2 cellular contexts compared by ENCODE assay signal in genomic region chr16:31224092-31224955, GRCh38.
TF ChIP-seq lines count a peak whose summit lies in the region.

No MANE protein-coding gene starts in this region.

TF ChIP-seq in GM23338, 12 proteins besides CTCF, POLR2A, EP300 and RAD21:
- no peak for TF ChIP-seq EZH2 (IDR thresholded peaks at IDR 0.05; ENCODE audit: low read depth, unreplicated experiment)
- TF ChIP-seq POLR2AphosphoS5 (IDR thresholded peaks at IDR 0.05; ENCODE audit: low read depth) = no peak
- no peak for TF ChIP-seq CREB1 (CRISPR knock-in tag; IDR thresholded peaks at IDR 0.05; ENCODE audit: low read depth)
- TF ChIP-seq ZNF114 (CRISPR knock-in tag; IDR thresholded peaks at IDR 0.05) = no peak
- no peak for TF ChIP-seq STAT1 (IDR thresholded peaks at IDR 0.05; ENCODE audit: unreplicated experiment)
- no peak for TF ChIP-seq ZNF462 (CRISPR knock-in tag; IDR thresholded peaks at IDR 0.05)
- TF ChIP-seq ZNF331 (CRISPR knock-in tag; IDR thresholded peaks at IDR 0.05; ENCODE audit: low read depth) = no peak
- TF ChIP-seq EZH2phosphoT487 (IDR thresholded peaks at IDR 0.05; ENCODE audit: unreplicated experiment) = no peak
- no peak for TF ChIP-seq JUNB (IDR thresholded peaks at IDR 0.05; ENCODE audit: unreplicated experiment)
- no peak for TF ChIP-seq ETS1 (IDR thresholded peaks at IDR 0.05)
- TF ChIP-seq REST (IDR thresholded peaks at IDR 0.05; ENCODE audit: unreplicated experiment) = no peak
- no peak for TF ChIP-seq NANOG (IDR thresholded peaks at IDR 0.05; ENCODE audit: borderline replicate concordance)

TF ChIP-seq in K562, 482 proteins besides CTCF, POLR2A, EP300 and RAD21:
- TF ChIP-seq CHD2 (IDR thresholded peaks at IDR 0.05; ENCODE audit: low read depth, low read length) (no peak), SMARCC2 (IDR thresholded peaks at IDR 0.05; ENCODE audit: low read depth) (no peak), CLOCK (CRISPR knock-in tag; IDR thresholded peaks at IDR 0.05; ENCODE audit: borderline replicate concordance) (no peak), MYBL2 (IDR thresholded peaks at IDR 0.05; ENCODE audit: low read depth) (no peak), MYBL2 (CRISPR knock-in tag; IDR thresholded peaks at IDR 0.05; ENCODE audit: borderline replicate concordance) (no peak), HNRNPL (IDR thresholded peaks at IDR 0.05; ENCODE audit: low read depth, low read length) (0 out of 2 replicates have a peak, but pooled peaks have one; percentile 56), ATF2 (CRISPR knock-in tag; IDR thresholded peaks at IDR 0.05) (no peak), PURB (CRISPR knock-in tag; IDR thresholded peaks at IDR 0.05; ENCODE audit: low read depth) (no peak), PCBP1 (IDR thresholded peaks at IDR 0.05; ENCODE audit: low read depth, low read length, poor library complexity, severe bottlenecking) (peak; percentile 48), ZBED1 (IDR thresholded peaks at IDR 0.05) (no peak), ZNF518B (CRISPR knock-in tag; IDR thresholded peaks at IDR 0.05) (no peak), NUFIP1 (IDR thresholded peaks at IDR 0.05; ENCODE audit: partially characterized antibody) (no peak), RBM22 (IDR thresholded peaks at IDR 0.05; ENCODE audit: low read depth, low read length, poor library complexity, severe bottlenecking) (no peak), NR4A1 (CRISPR knock-in tag; IDR thresholded peaks at IDR 0.05) (no peak), NR4A1 (tag; IDR thresholded peaks at IDR 0.05) (no peak), PHF20 (IDR thresholded peaks at IDR 0.05; ENCODE audit: partially characterized antibody) (no peak), RBBP5 (IDR thresholded peaks at IDR 0.05; ENCODE audit: borderline replicate concordance, insufficient read depth, low read length, poor library complexity, severe bottlenecking) (no peak), ZNF354B (CRISPR knock-in tag; IDR thresholded peaks at IDR 0.05) (no peak), ETS2 (tag; IDR thresholded peaks at IDR 0.05; ENCODE audit: borderline replicate concordance, poor library complexity, severe bottlenecking) (no peak), CBX1 (IDR thresholded peaks at IDR 0.05; ENCODE audit: low read depth) (no peak), THRB (CRISPR knock-in tag; conservative IDR thresholded peaks at IDR 0.05) (no peak), ADNP (tag; IDR thresholded peaks at IDR 0.05) (no peak), DNMT1 (IDR thresholded peaks at IDR 0.05) (no peak), OTX1 (CRISPR knock-in tag; IDR thresholded peaks at IDR 0.05) (no peak), CAMTA2 (CRISPR knock-in tag; conservative IDR thresholded peaks at IDR 0.05) (no peak), FOXA3 (CRISPR knock-in tag; conservative IDR thresholded peaks at IDR 0.05 in 1 of 2, IDR thresholded peaks at IDR 0.05 in 1 of 2) (no peak), NR2C1 (IDR thresholded peaks at IDR 0.05) (no peak), NR2C1 (tag; IDR thresholded peaks at IDR 0.05) (0 out of 2 replicates have a peak, but pooled peaks have one; percentile 14), ZBTB33 (CRISPR knock-in tag; IDR thresholded peaks at IDR 0.05) (peak; percentile 96), FOXM1 (IDR thresholded peaks at IDR 0.05; ENCODE audit: low read depth) (no peak), FOXM1 (CRISPR knock-in tag; IDR thresholded peaks at IDR 0.05; ENCODE audit: low read depth) (no peak), NFE2L1 (tag; IDR thresholded peaks at IDR 0.05; ENCODE audit: borderline replicate concordance, low read depth) (no peak), BRCA1 (IDR thresholded peaks at IDR 0.05) (no peak), BRCA1 (CRISPR knock-in tag; IDR thresholded peaks at IDR 0.05) (no peak), SAFB2 (IDR thresholded peaks at IDR 0.05; ENCODE audit: borderline replicate concordance, low read depth, low read length, severe bottlenecking) (no peak), GTF2F1 (IDR thresholded peaks at IDR 0.05; ENCODE audit: low read depth, low read length) (no peak), TCF7 (IDR thresholded peaks at IDR 0.05; ENCODE audit: borderline replicate concordance) (no peak), RBM39 (optimal IDR thresholded peaks at IDR 0.05; ENCODE audit: low read depth, low read length) (no peak), ZBTB49 (CRISPR knock-in tag; IDR thresholded peaks at IDR 0.05; ENCODE audit: borderline replicate concordance) (no peak), MAFK (IDR thresholded peaks at IDR 0.05; ENCODE audit: low read length) (no peak)
